Comparison of ENCODE assay signal across 22 cellular contexts in genomic region chr4:101843054-101843453, GRCh38. TPM values are rescaled to one million over a fixed set of nuclear protein-coding genes. Genes with fewer than 3 reads are reported as not detected.
DNase-seq lines count a peak whose midpoint lies in the region; ATAC-seq and TF ChIP-seq lines count a peak whose summit lies in the region.
"Had no signal": no experiment of that assay in that cellular context is flagged by ENCODE, and none has a peak within 500 bp of the region (broad histone marks: within the 10 kb centered on the region; RNA-seq: fewer than 3 reads in every experiment).

No MANE protein-coding gene starts in this region.

- H3K4me1 ChIP-seq in OCI-LY3 (ENCODE audit: low read length) (peaks cover 42% of the 10 kb centered on the region), mammary epithelial cell (ENCODE audit: insufficient read depth, low read length) (no peaks in the 10 kb centered on the region)
- H3K4me1 ChIP-seq: Caco-2 had no signal

- H3K36me3 ChIP-seq in OCI-LY3 (replicated peaks; ENCODE audit: low read depth, low read length), result peaks cover 4% of the 10 kb centered on the region
- no peaks in the 10 kb centered on the region for H3K36me3 ChIP-seq in mammary epithelial cell (ENCODE audit: insufficient read depth, low read length)
- H3K36me3 ChIP-seq: BLaER1 treated with 17β-estradiol and CSF1 and Interleukin-3, amounts not matched to agents 10 nM and 100 nM had no signal

- no peaks in the 10 kb centered on the region for H3K27me3 Mint-ChIP-seq in effector memory CD8-positive, alpha-beta T cell

- DNase-seq in germinal center (ENCODE audit: low spot score) (peak; percentile 10), left lobe of liver (ENCODE audit: low spot score) (no peak), mammary epithelial cell (no peak), GF-D8 (lab: John Stamatoyannopoulos, UW) (no peak)
- no peak for DNase-seq in effector memory CD8-positive, alpha-beta T cell
- DNase-seq: ACHN; Caco-2; CD4-positive, alpha-beta memory T cell; Kasumi-1; NCI-H1417 treated with DMSO at 0.1 percent for 48 hours; NCI-H187; NCI-H446; NCI-H526; PC-3; RPMI8226; SHP77 treated with DMSO at 0.1 percent for 48 hours had no signal

- no peaks in the 10 kb centered on the region for H4K20me1 ChIP-seq in OCI-LY3 (ENCODE audit: insufficient read depth, low read length)
- H4K20me1 ChIP-seq in mammary epithelial cell (ENCODE audit: insufficient read depth, low read length), result no peaks in the 10 kb centered on the region
- H4K20me1 ChIP-seq: BLaER1 treated with 17β-estradiol and CSF1 and Interleukin-3, amounts not matched to agents 10 nM and 100 nM had no signal

- peak overlapping the region; percentile 38 for H3K4me2 ChIP-seq in OCI-LY3 (ENCODE audit: low read length)
- no peak overlapping the region for H3K4me2 ChIP-seq in mammary epithelial cell (ENCODE audit: insufficient read depth, low read depth, low read length)

- TF ChIP-seq CTCF in OCI-LY3 (IDR thresholded peaks at IDR 0.05; ENCODE audit: low read depth, low read length) (no peak), mammary epithelial cell (conservative IDR thresholded peaks at IDR 0.05 in 1 of 2, IDR thresholded peaks at IDR 0.05 in 1 of 2; ENCODE audit: extremely low read depth in 1 of 2, insufficient read depth in 1 of 2, low read depth in 1 of 2, low read length in 2 of 2) (no peak)

- H3K4me3 ChIP-seq in OCI-LY3 (ENCODE audit: low read length) (peak overlapping the region; percentile 7; the same call in 1 of the 2 replicates), mammary epithelial cell (replicated peaks in 1 of 3; ENCODE audit: insufficient read depth in 1 of 3, low read depth in 2 of 3, low read length in 3 of 3) (no peak overlapping the region)
- H3K4me3 ChIP-seq: BLaER1 treated with 17β-estradiol and CSF1 and Interleukin-3, amounts not matched to agents 10 nM and 100 nM; SK-N-MC had no signal

- H3K27me3 ChIP-seq in OCI-LY3 (ENCODE audit: low read depth, low read length) (no peaks in the 10 kb centered on the region), mammary epithelial cell (ENCODE audit: insufficient read depth, low read length) (no peaks in the 10 kb centered on the region)
- H3K27me3 ChIP-seq: BLaER1 treated with 17β-estradiol and CSF1 and Interleukin-3, amounts not matched to agents 10 nM and 100 nM had no signal

- H3K79me2 ChIP-seq in OCI-LY3 (ENCODE audit: low read length) (no peaks in the 10 kb centered on the region), mammary epithelial cell (ENCODE audit: insufficient read depth, low read length) (no peaks in the 10 kb centered on the region)

- no TSS peak for BruUV-seq in mammary epithelial cell (replicated peaks; lab: Mats Ljungman, UMichigan)

- no peaks in the 10 kb centered on the region for H3K36me3 Mint-ChIP-seq in effector memory CD8-positive, alpha-beta T cell (ENCODE audit: insufficient read depth)
- H3K36me3 Mint-ChIP-seq: CD4-positive, alpha-beta memory T cell had no signal

- no peaks in the 10 kb centered on the region for H3K4me1 Mint-ChIP-seq in effector memory CD8-positive, alpha-beta T cell (ENCODE audit: low read depth in 2 of 2)
- H3K4me1 Mint-ChIP-seq: CD4-positive, alpha-beta memory T cell had no signal

- no peak overlapping the region for H3K27ac Mint-ChIP-seq in effector memory CD8-positive, alpha-beta T cell
- H3K27ac Mint-ChIP-seq: CD4-positive, alpha-beta memory T cell had no signal

- 54% methylated on average over 1 of the region's 1 CpG for WGBS in mammary epithelial cell (ENCODE audit: low coverage, missing lambda C conversion rate)

- H2AFZ ChIP-seq in OCI-LY3 (ENCODE audit: low read depth, low read length) (no peak overlapping the region), mammary epithelial cell (ENCODE audit: low read depth, low read length) (no peak overlapping the region)

- H3K9me3 ChIP-seq in OCI-LY3 (ENCODE audit: insufficient read depth, low read length) (no peaks in the 10 kb centered on the region), mammary epithelial cell (replicated peaks; ENCODE audit: insufficient read depth, low read length) (no peaks in the 10 kb centered on the region)
- H3K9me3 ChIP-seq: Caco-2 had no signal

- in situ Hi-C loops in mammary epithelial cell (cut with MboI; ENCODE audit: low sequenced_read_pairs in 2 of 2), result no loop called here

- CTCF ChIA-PET in mammary epithelial cell (lab: Charles Lee; ENCODE audit: low non-redundant PET), result no interaction called here

- dilution Hi-C loops in mammary epithelial cell (cut with HindIII; ENCODE audit: low sequenced_read_pairs), result no loop called here

- peak; percentile 47 for ATAC-seq in GM21423 (IDR thresholded peaks at IDR 0.05; ENCODE audit: unreplicated experiment)
- no peak for ATAC-seq in left lobe of liver
- ATAC-seq in effector memory CD8-positive, alpha-beta T cell (replicated peaks), result no peak
- ATAC-seq: PC-3 had no signal

- no peak overlapping the region for H3K9ac ChIP-seq in OCI-LY3 (ENCODE audit: low read length)
- H3K9ac ChIP-seq in mammary epithelial cell (ENCODE audit: insufficient read depth, low read length), result no peak overlapping the region
- H3K9ac ChIP-seq: BLaER1 treated with 17β-estradiol and CSF1 and Interleukin-3, amounts not matched to agents 10 nM and 100 nM had no signal

- intact Hi-C loops in mammary epithelial cell (cut with micrococcal nuclease), result no loop called here

- H3K27ac ChIP-seq in OCI-LY3 (ENCODE audit: low read length), result peak overlapping the region; percentile 7; the same call in 1 of the 2 replicates
- H3K27ac ChIP-seq in mammary epithelial cell (ENCODE audit: insufficient read depth, low read depth, low read length), result no peak overlapping the region
- H3K27ac ChIP-seq: BLaER1 treated with 17β-estradiol and CSF1 and Interleukin-3, amounts not matched to agents 10 nM and 100 nM; SK-N-MC had no signal

- H3K4me3 Mint-ChIP-seq in effector memory CD8-positive, alpha-beta T cell, result no peak overlapping the region
- H3K4me3 Mint-ChIP-seq: CD4-positive, alpha-beta memory T cell had no signal

- H3K9me3 Mint-ChIP-seq in effector memory CD8-positive, alpha-beta T cell, result peaks cover 0 to 4% of the 10 kb centered on the region in 2 donors
- H3K9me3 Mint-ChIP-seq: CD4-positive, alpha-beta memory T cell had no signal

RNA-seq across cellular contexts. Expression of gene BANK1, which starts 52.5 kb away (rescaled TPM):
- total RNA-seq in left lobe of liver (0.10 TPM), mammary epithelial cell (under 1 TPM in 1 of 2 donors, not detected in 1; 0.17 TPM)
- 0.07 TPM for polyA plus RNA-seq in mammary epithelial cell
- polyA minus RNA-seq in mammary epithelial cell, result not detected
- total RNA-seq: CD4-positive, alpha-beta memory T cell; G401; MCF 10A had no signal
